In genomic region chr14:101622251-101623076, GRCh38 we compare ENCODE assay signal across 26 cellular contexts.
"Had no signal": no experiment of that assay in that cellular context is flagged by ENCODE, and none has a peak within 500 bp of the region (broad histone marks: within the 10 kb centered on the region; RNA-seq: fewer than 3 reads in every experiment).

No MANE protein-coding gene starts in this region.

- ATAC-seq: activated naive CD8-positive, alpha-beta T cell treated with anti-CD3 and anti-CD28 coated beads, Interleukin-2, amount 50 U/mL, for 24 hours; activated T-cell treated with anti-CD3 and anti-CD28 coated beads, Interleukin-2, amount 50 U/mL, for 72 hours; gastroesophageal sphincter; left lung; naive thymus-derived CD8-positive, alpha-beta T cell; sciatic nerve; stimulated activated naive B cell treated with anti-CD40 and anti-IgM and Interleukin-4, amounts not matched to agents 10 μg/mL and 1 μg/mL and 100 μg/mL, for 72 hours; T-helper 17 cell; upper lobe of right lung had no signal

- H3K36me3 Mint-ChIP-seq: activated naive CD4-positive, alpha-beta T cell treated with anti-CD3 and anti-CD28 coated beads, Interleukin-2, amount 10 ng/mL, durations not matched to agents 7 days and 5 days; immature natural killer cell; mesothelial cell of epicardium; naive thymus-derived CD8-positive, alpha-beta T cell; stimulated activated naive B cell treated with anti-CD40 and anti-IgM and Interleukin-4, amounts not matched to agents 10 μg/mL and 1 μg/mL and 100 μg/mL, for 72 hours had no signal

- H3K27ac Mint-ChIP-seq: activated CD4-positive, alpha-beta memory T cell treated with anti-CD3 and anti-CD28 coated beads, Interleukin-2, amount 10 ng/mL, durations not matched to agents 7 days and 5 days; activated naive CD4-positive, alpha-beta T cell treated with anti-CD3 and anti-CD28 coated beads, Interleukin-2, amount 10 ng/mL, durations not matched to agents 7 days and 5 days; activated naive CD8-positive, alpha-beta T cell treated with anti-CD3 and anti-CD28 coated beads, Interleukin-2, amount 50 U/mL, for 24 hours; activated T-cell treated with anti-CD3 and anti-CD28 coated beads, Interleukin-2, amount 50 U/mL, for 72 hours; endodermal cell; mesothelial cell of epicardium; stimulated activated naive B cell treated with anti-CD40 and anti-IgM and Interleukin-4, amounts not matched to agents 10 μg/mL and 1 μg/mL and 100 μg/mL, for 72 hours; T-helper 17 cell had no signal

- H3K27me3 Mint-ChIP-seq: activated naive CD8-positive, alpha-beta T cell treated with anti-CD3 and anti-CD28 coated beads, Interleukin-2, amount 50 U/mL, for 24 hours had no signal

- H3K9me3 Mint-ChIP-seq: activated CD4-positive, alpha-beta memory T cell treated with anti-CD3 and anti-CD28 coated beads, Interleukin-2, amount 10 ng/mL, durations not matched to agents 7 days and 5 days; activated naive CD4-positive, alpha-beta T cell treated with anti-CD3 and anti-CD28 coated beads, Interleukin-2, amount 10 ng/mL, durations not matched to agents 7 days and 5 days; activated naive CD8-positive, alpha-beta T cell treated with anti-CD3 and anti-CD28 coated beads, Interleukin-2, amount 50 U/mL, for 24 hours; activated T-cell treated with anti-CD3 and anti-CD28 coated beads, Interleukin-2, amount 50 U/mL, for 72 hours; endodermal cell; immature natural killer cell; mesothelial cell of epicardium; naive thymus-derived CD8-positive, alpha-beta T cell had no signal

- H3K36me3 ChIP-seq: gastroesophageal sphincter, left lung, neutrophil, ovary, thoracic aorta, upper lobe of right lung had no signal

- H3K4me1 Mint-ChIP-seq: activated naive CD4-positive, alpha-beta T cell treated with anti-CD3 and anti-CD28 coated beads, Interleukin-2, amount 10 ng/mL, durations not matched to agents 7 days and 5 days; activated naive CD8-positive, alpha-beta T cell treated with anti-CD3 and anti-CD28 coated beads, Interleukin-2, amount 50 U/mL, for 24 hours had no signal

- H3K4me3 ChIP-seq: coronary artery, gastroesophageal sphincter, left lung, lung, ovary, thoracic aorta, upper lobe of right lung had no signal

- H3K4me3 Mint-ChIP-seq: activated CD4-positive, alpha-beta memory T cell treated with anti-CD3 and anti-CD28 coated beads, Interleukin-2, amount 10 ng/mL, durations not matched to agents 7 days and 5 days; activated naive CD4-positive, alpha-beta T cell treated with anti-CD3 and anti-CD28 coated beads, Interleukin-2, amount 10 ng/mL, durations not matched to agents 7 days and 5 days; activated naive CD8-positive, alpha-beta T cell treated with anti-CD3 and anti-CD28 coated beads, Interleukin-2, amount 50 U/mL, for 24 hours; activated T-cell treated with anti-CD3 and anti-CD28 coated beads, Interleukin-2, amount 50 U/mL, for 72 hours; endodermal cell; immature natural killer cell; mesothelial cell of epicardium; naive thymus-derived CD8-positive, alpha-beta T cell; stimulated activated naive B cell treated with anti-CD40 and anti-IgM and Interleukin-4, amounts not matched to agents 10 μg/mL and 1 μg/mL and 100 μg/mL, for 72 hours; T-helper 17 cell had no signal

- H3K27ac ChIP-seq: coronary artery, gastroesophageal sphincter, left lung, neutrophil, ovary, thoracic aorta, upper lobe of right lung had no signal

- H3K27me3 ChIP-seq: gastroesophageal sphincter, left lung, ovary, upper lobe of right lung had no signal

- DNase-seq: activated CD4-positive, alpha-beta memory T cell treated with anti-CD3 and anti-CD28 coated beads, Interleukin-2, amount 10 ng/mL, durations not matched to agents 7 days and 5 days; activated CD4-positive, alpha-beta T cell treated with anti-CD3 and anti-CD28 coated beads for 4 hours; activated CD4-positive, CD25-positive, alpha-beta regulatory T cell; activated effector memory CD4-positive, alpha-beta T cell treated with Interleukin-2 at 50 U/mL for 16 hours; activated naive CD4-positive, alpha-beta T cell treated with anti-CD3 and anti-CD28 coated beads, Interleukin-2, amount 10 ng/mL, durations not matched to agents 7 days and 5 days; activated naive CD8-positive, alpha-beta T cell treated with anti-CD3 and anti-CD28 coated beads, Interleukin-2, amount 50 U/mL, for 24 hours; activated T-cell treated with anti-CD3 and anti-CD28 coated beads, Interleukin-2, amount 50 U/mL, for 72 hours; cerebellar nuclear complex; endodermal cell; immature natural killer cell; naive thymus-derived CD8-positive, alpha-beta T cell; ovary; small intestine; stimulated activated CD4-positive, alpha-beta T cell treated with anti-CD3 and anti-CD28 coated beads, Interleukin-15, amount 100 ng/mL, for 24 hours; stimulated activated naive B cell treated with anti-CD40 and anti-IgM and Interleukin-4, amounts not matched to agents 10 μg/mL and 1 μg/mL and 100 μg/mL, for 72 hours; SW 1271; T-helper 17 cell; upper lobe of right lung had no signal

- H3K9me3 ChIP-seq: gastroesophageal sphincter, left lung, neutrophil, ovary, thoracic aorta, upper lobe of right lung had no signal

- H3K4me1 ChIP-seq: gastroesophageal sphincter, left lung, upper lobe of right lung had no signal
